ENCODE assay signal across 1 cellular context in genomic region chr7:129989466-129989865, GRCh38.
A peak's percentile ranks its signal among the peaks of the same experiment; 100 is the strongest.
TF ChIP-seq lines count a peak whose summit lies in the region.

No MANE protein-coding gene starts in this region.

TF ChIP-seq in GM12878, 131 proteins besides CTCF, POLR2A, EP300 and RAD21 (continued from another document):
- peak; percentile 27; the same call in 1 of the 2 replicates for TF ChIP-seq IKZF1 (conservative IDR thresholded peaks at IDR 0.05)
- TF ChIP-seq LARP7 (IDR thresholded peaks at IDR 0.05), result no peak
- TF ChIP-seq STAT1 (conservative IDR thresholded peaks at IDR 0.05), result no peak
- 0 out of 2 replicates have a peak, but pooled peaks have one; percentile 59 for TF ChIP-seq BCL11A (IDR thresholded peaks at IDR 0.05; ENCODE audit: low read depth, low read length)
- TF ChIP-seq, protein P1, sequence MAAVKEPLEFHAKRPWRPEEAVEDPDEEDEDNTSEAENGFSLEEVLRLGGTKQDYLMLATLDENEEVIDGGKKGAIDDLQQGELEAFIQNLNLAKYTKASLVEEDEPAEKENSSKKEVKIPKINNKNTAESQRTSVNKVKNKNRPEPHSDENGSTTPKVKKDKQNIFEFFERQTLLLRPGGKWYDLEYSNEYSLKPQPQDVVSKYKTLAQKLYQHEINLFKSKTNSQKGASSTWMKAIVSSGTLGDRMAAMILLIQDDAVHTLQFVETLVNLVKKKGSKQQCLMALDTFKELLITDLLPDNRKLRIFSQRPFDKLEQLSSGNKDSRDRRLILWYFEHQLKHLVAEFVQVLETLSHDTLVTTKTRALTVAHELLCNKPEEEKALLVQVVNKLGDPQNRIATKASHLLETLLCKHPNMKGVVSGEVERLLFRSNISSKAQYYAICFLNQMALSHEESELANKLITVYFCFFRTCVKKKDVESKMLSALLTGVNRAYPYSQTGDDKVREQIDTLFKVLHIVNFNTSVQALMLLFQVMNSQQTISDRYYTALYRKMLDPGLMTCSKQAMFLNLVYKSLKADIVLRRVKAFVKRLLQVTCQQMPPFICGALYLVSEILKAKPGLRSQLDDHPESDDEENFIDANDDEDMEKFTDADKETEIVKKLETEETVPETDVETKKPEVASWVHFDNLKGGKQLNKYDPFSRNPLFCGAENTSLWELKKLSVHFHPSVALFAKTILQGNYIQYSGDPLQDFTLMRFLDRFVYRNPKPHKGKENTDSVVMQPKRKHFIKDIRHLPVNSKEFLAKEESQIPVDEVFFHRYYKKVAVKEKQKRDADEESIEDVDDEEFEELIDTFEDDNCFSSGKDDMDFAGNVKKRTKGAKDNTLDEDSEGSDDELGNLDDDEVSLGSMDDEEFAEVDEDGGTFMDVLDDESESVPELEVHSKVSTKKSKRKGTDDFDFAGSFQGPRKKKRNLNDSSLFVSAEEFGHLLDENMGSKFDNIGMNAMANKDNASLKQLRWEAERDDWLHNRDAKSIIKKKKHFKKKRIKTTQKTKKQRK (IDR thresholded peaks at IDR 0.05; ENCODE audit: low read depth, low read length), result no peak
- TF ChIP-seq YY1 (IDR thresholded peaks at IDR 0.05; ENCODE audit: low read depth, low read length), result no peak
- no peak for TF ChIP-seq IRF3 (IDR thresholded peaks at IDR 0.05)
- peak; percentile 56; the same call in 1 of the 2 replicates for TF ChIP-seq RUNX3 (IDR thresholded peaks at IDR 0.05; ENCODE audit: low read length)
- TF ChIP-seq STAT3 (IDR thresholded peaks at IDR 0.05; ENCODE audit: low read depth, low read length), result no peak
- TF ChIP-seq SMC3 (IDR thresholded peaks at IDR 0.05; ENCODE audit: borderline replicate concordance, low read length), result no peak
- TF ChIP-seq RAD51 (IDR thresholded peaks at IDR 0.05), result no peak
- TF ChIP-seq RB1 (IDR thresholded peaks at IDR 0.05; ENCODE audit: borderline replicate concordance), result no peak
- TF ChIP-seq SIN3A (IDR thresholded peaks at IDR 0.05; ENCODE audit: low read depth, low read length), result no peak
- TF ChIP-seq TCF12 (IDR thresholded peaks at IDR 0.05; ENCODE audit: low read depth, low read length), result no peak
- peak in 1 of 2 experiments; percentile 34; a peak in 1 of 4 replicates for TF ChIP-seq IKZF2 (IDR thresholded peaks at IDR 0.05)
- TF ChIP-seq MTA3 (IDR thresholded peaks at IDR 0.05; ENCODE audit: borderline replicate concordance, low read length), result no peak
- peak; percentile 59 for TF ChIP-seq PKNOX1 (IDR thresholded peaks at IDR 0.05)
- TF ChIP-seq, protein P2, sequence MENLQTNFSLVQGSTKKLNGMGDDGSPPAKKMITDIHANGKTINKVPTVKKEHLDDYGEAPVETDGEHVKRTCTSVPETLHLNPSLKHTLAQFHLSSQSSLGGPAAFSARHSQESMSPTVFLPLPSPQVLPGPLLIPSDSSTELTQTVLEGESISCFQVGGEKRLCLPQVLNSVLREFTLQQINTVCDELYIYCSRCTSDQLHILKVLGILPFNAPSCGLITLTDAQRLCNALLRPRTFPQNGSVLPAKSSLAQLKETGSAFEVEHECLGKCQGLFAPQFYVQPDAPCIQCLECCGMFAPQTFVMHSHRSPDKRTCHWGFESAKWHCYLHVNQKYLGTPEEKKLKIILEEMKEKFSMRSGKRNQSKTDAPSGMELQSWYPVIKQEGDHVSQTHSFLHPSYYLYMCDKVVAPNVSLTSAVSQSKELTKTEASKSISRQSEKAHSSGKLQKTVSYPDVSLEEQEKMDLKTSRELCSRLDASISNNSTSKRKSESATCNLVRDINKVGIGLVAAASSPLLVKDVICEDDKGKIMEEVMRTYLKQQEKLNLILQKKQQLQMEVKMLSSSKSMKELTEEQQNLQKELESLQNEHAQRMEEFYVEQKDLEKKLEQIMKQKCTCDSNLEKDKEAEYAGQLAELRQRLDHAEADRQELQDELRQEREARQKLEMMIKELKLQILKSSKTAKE (IDR thresholded peaks at IDR 0.05; ENCODE audit: low read depth, poor library complexity, severe bottlenecking), result peak; percentile 55
- no peak for TF ChIP-seq USF2 (IDR thresholded peaks at IDR 0.05; ENCODE audit: borderline replicate concordance, low read depth, low read length)
- no peak for TF ChIP-seq PML (IDR thresholded peaks at IDR 0.05; ENCODE audit: low read length)
- peak; percentile 13 for TF ChIP-seq MEF2B (IDR thresholded peaks at IDR 0.05; ENCODE audit: partially characterized antibody, poor library complexity, severe bottlenecking)
- TF ChIP-seq, protein P3, sequence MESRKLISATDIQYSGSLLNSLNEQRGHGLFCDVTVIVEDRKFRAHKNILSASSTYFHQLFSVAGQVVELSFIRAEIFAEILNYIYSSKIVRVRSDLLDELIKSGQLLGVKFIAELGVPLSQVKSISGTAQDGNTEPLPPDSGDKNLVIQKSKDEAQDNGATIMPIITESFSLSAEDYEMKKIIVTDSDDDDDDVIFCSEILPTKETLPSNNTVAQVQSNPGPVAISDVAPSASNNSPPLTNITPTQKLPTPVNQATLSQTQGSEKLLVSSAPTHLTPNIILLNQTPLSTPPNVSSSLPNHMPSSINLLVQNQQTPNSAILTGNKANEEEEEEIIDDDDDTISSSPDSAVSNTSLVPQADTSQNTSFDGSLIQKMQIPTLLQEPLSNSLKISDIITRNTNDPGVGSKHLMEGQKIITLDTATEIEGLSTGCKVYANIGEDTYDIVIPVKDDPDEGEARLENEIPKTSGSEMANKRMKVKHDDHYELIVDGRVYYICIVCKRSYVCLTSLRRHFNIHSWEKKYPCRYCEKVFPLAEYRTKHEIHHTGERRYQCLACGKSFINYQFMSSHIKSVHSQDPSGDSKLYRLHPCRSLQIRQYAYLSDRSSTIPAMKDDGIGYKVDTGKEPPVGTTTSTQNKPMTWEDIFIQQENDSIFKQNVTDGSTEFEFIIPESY (IDR thresholded peaks at IDR 0.05), result no peak
- no peak for TF ChIP-seq PAX5 (IDR thresholded peaks at IDR 0.05; ENCODE audit: borderline replicate concordance, low read depth, low read length)
- TF ChIP-seq SPI1 (IDR thresholded peaks at IDR 0.05; ENCODE audit: borderline replicate concordance, insufficient read depth, low read depth, low read length), result peak; percentile 42; the same call in 1 of the 2 replicates
- TF ChIP-seq SP1 (IDR thresholded peaks at IDR 0.05; ENCODE audit: low read depth, low read length), result no peak
- peak; percentile 24; the same call in 1 of the 3 replicates for TF ChIP-seq POU2F2 (IDR thresholded peaks at IDR 0.05; ENCODE audit: borderline replicate concordance, low read depth, low read length)
- TF ChIP-seq, protein P4, sequence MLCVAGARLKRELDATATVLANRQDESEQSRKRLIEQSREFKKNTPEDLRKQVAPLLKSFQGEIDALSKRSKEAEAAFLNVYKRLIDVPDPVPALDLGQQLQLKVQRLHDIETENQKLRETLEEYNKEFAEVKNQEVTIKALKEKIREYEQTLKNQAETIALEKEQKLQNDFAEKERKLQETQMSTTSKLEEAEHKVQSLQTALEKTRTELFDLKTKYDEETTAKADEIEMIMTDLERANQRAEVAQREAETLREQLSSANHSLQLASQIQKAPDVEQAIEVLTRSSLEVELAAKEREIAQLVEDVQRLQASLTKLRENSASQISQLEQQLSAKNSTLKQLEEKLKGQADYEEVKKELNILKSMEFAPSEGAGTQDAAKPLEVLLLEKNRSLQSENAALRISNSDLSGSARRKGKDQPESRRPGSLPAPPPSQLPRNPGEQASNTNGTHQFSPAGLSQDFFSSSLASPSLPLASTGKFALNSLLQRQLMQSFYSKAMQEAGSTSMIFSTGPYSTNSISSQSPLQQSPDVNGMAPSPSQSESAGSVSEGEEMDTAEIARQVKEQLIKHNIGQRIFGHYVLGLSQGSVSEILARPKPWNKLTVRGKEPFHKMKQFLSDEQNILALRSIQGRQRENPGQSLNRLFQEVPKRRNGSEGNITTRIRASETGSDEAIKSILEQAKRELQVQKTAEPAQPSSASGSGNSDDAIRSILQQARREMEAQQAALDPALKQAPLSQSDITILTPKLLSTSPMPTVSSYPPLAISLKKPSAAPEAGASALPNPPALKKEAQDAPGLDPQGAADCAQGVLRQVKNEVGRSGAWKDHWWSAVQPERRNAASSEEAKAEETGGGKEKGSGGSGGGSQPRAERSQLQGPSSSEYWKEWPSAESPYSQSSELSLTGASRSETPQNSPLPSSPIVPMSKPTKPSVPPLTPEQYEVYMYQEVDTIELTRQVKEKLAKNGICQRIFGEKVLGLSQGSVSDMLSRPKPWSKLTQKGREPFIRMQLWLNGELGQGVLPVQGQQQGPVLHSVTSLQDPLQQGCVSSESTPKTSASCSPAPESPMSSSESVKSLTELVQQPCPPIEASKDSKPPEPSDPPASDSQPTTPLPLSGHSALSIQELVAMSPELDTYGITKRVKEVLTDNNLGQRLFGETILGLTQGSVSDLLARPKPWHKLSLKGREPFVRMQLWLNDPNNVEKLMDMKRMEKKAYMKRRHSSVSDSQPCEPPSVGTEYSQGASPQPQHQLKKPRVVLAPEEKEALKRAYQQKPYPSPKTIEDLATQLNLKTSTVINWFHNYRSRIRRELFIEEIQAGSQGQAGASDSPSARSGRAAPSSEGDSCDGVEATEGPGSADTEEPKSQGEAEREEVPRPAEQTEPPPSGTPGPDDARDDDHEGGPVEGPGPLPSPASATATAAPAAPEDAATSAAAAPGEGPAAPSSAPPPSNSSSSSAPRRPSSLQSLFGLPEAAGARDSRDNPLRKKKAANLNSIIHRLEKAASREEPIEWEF (IDR thresholded peaks at IDR 0.05; ENCODE audit: insufficient replicate concordance, low read depth, low read length), result no peak
- no peak for TF ChIP-seq NR2C2 (IDR thresholded peaks at IDR 0.05; ENCODE audit: borderline replicate concordance, control insufficient read depth, insufficient read length, low read depth)
- TF ChIP-seq KAT2A (conservative IDR thresholded peaks at IDR 0.05; ENCODE audit: control insufficient read depth, low read depth, low read length), result no peak
- TF ChIP-seq JUNB (IDR thresholded peaks at IDR 0.05), result 0 out of 2 replicates have a peak, but pooled peaks have one; percentile 18
- TF ChIP-seq CBX5 (IDR thresholded peaks at IDR 0.05; ENCODE audit: low read depth), result no peak
- no peak for TF ChIP-seq JUND (IDR thresholded peaks at IDR 0.05; ENCODE audit: low read depth, low read length)
- no peak for TF ChIP-seq SMARCA5 (IDR thresholded peaks at IDR 0.05)
- TF ChIP-seq SMAD1 (IDR thresholded peaks at IDR 0.05; ENCODE audit: low read depth, partially characterized antibody), result peak; percentile 85
- no peak for TF ChIP-seq SUZ12 (IDR thresholded peaks at IDR 0.05; ENCODE audit: unreplicated experiment)
- TF ChIP-seq ZNF217 (IDR thresholded peaks at IDR 0.05), result no peak
- TF ChIP-seq ATF3 (IDR thresholded peaks at IDR 0.05; ENCODE audit: borderline replicate concordance, extremely low read depth, low read depth, low read length), result peak; percentile 17; the same call in 1 of the 2 replicates
- 0 out of 2 replicates have a peak, but pooled peaks have one; percentile 26 for TF ChIP-seq ATF2 (IDR thresholded peaks at IDR 0.05; ENCODE audit: low read length)
- no peak for TF ChIP-seq HDAC6 (IDR thresholded peaks at IDR 0.05; ENCODE audit: unreplicated experiment)
- TF ChIP-seq SREBF2 (IDR thresholded peaks at IDR 0.05; ENCODE audit: low read length), result no peak
- TF ChIP-seq, protein P5, sequence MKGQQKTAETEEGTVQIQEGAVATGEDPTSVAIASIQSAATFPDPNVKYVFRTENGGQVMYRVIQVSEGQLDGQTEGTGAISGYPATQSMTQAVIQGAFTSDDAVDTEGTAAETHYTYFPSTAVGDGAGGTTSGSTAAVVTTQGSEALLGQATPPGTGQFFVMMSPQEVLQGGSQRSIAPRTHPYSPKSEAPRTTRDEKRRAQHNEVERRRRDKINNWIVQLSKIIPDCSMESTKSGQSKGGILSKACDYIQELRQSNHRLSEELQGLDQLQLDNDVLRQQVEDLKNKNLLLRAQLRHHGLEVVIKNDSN (IDR thresholded peaks at IDR 0.05; ENCODE audit: borderline replicate concordance, extremely low read length, insufficient read depth, low read depth, low read length), result no peak
- TF ChIP-seq TBL1XR1 (IDR thresholded peaks at IDR 0.05; ENCODE audit: low read depth, low read length), result no peak
- no peak for TF ChIP-seq NFYA (IDR thresholded peaks at IDR 0.05; ENCODE audit: borderline replicate concordance, low read depth, low read length)
